ENCODE assay signal across 7 cellular contexts in genomic region chr6:53171605-53172467, GRCh38. TPM values are rescaled to one million over a fixed set of nuclear protein-coding genes. Genes with fewer than 3 reads are reported as not detected.
A peak's percentile ranks its signal among the peaks of the same experiment; 100 is the strongest.
DNase-seq lines count a peak whose midpoint lies in the region; ATAC-seq, FAIRE-seq and TF ChIP-seq lines count a peak whose summit lies in the region.

No MANE protein-coding gene starts in this region.

- H3K9me3 ChIP-seq in right cardiac atrium (ENCODE audit: control insufficient read depth, low read length): no peaks in the 10 kb centered on the region

- no peak for TF ChIP-seq POLR2A in GM12892 (IDR thresholded peaks at IDR 0.05; ENCODE audit: low read depth, low read length)

- no peak overlapping the region for H3K4me3 ChIP-seq in right cardiac atrium (ENCODE audit: low read length)

- ATAC-seq in HG02678 (IDR thresholded peaks at IDR 0.05; ENCODE audit: unreplicated experiment) (peak; percentile 96), right cardiac atrium (peak; percentile 94), sciatic nerve (peak; percentile 92)

- H3K27me3 ChIP-seq in right cardiac atrium (ENCODE audit: control insufficient read depth, insufficient read depth): no peaks in the 10 kb centered on the region

- WGBS in right cardiac atrium: 49% methylated on average over 20 of the region's 20 CpGs

- H3K27ac ChIP-seq in right cardiac atrium (ENCODE audit: low read length): no peak overlapping the region

- FAIRE-seq in GM12892 (lab: Jason Lieb, UNC): peak; percentile 96

- intact Hi-C loops in right cardiac atrium (cut with DNase I) (loop anchor here (2.0 to 10.0 kb wide), 6 partner anchors 123 to 313 kb away; no protein-coding TSS in a partner anchor), sciatic nerve (cut with DNase I) (loop anchor here (2.0 kb wide), 1 partner anchor 313 kb away; no protein-coding TSS in a partner anchor)

- DNase-seq in GM12892 (ENCODE audit: insufficient read length): peak; percentile 42
- DNase-seq in NCI-H128 (lab: John Stamatoyannopoulos, UW; ENCODE audit: unreplicated experiment): peak; percentile 41
- peak; percentile 71 to 86 (median 84) for DNase-seq in T-helper 2 cell
- DNase-seq in amygdala (lab: John Stamatoyannopoulos, UW): peak; percentile 21 to 94 (median 78)
- peak; percentile 85 to 95 (median 95) for DNase-seq in right cardiac atrium
- DNase-seq in sciatic nerve (ENCODE audit: low spot score): peak; percentile 95

- no peaks in the 10 kb centered on the region for H3K4me1 ChIP-seq in right cardiac atrium (ENCODE audit: control insufficient read depth, insufficient read depth, low read length)

RNA-seq across cellular contexts. Expression of gene GCM1, which starts 23.2 kb away (rescaled TPM):
- not detected for polyA plus RNA-seq in GM12892 (2012; ENCODE audit: missing spikeins)
- total RNA-seq in right cardiac atrium (not detected), sciatic nerve (not detected)
- polyA plus RNA-seq in right cardiac atrium: not detected

Comparison
In these comparisons a context has a peak if more than half of its experiments do, and no peak if none do; other contexts are left out.
1. DNase-seq: peak in every context shown above with its lines; median percentile 95 in right cardiac atrium; 95 in sciatic nerve; 84 in T-helper 2 cell; 78 in amygdala; 42 in GM12892; 41 in NCI-H128.